In genomic region chr2:217070043-217070430, GRCh38 we compare ENCODE assay signal across 16 cellular contexts.
DNase-seq lines count a peak whose midpoint lies in the region; ATAC-seq and TF ChIP-seq lines count a peak whose summit lies in the region.
"Had no signal": no experiment of that assay in that cellular context is flagged by ENCODE, and none has a peak within 500 bp of the region (broad histone marks: within the 10 kb centered on the region; RNA-seq: fewer than 3 reads in every experiment).

No MANE protein-coding gene starts in this region.

- H2BK12ac ChIP-seq in neuronal stem cell (ENCODE audit: low read length): no peak overlapping the region

- DNase-seq in ELF-1 (ENCODE audit: low read depth, low spot score): peak; percentile 24
- peak; percentile 35 for DNase-seq in coronary artery (ENCODE audit: low spot score)
- DNase-seq in mesothelial cell of epicardium (ENCODE audit: low spot score in 2 of 2, unreplicated experiment in 2 of 2): no peak
- DNase-seq in neuronal stem cell (ENCODE audit: low spot score): no peak
- DNase-seq in occipital lobe (lab: John Stamatoyannopoulos, UW): no peak
- no peak for DNase-seq in NCI-H2171 treated with DMSO at 0.1 percent for 48 hours (lab: John Stamatoyannopoulos, UW)
- DNase-seq in NCI-H446 treated with DMSO at 0.1 percent for 48 hours (lab: John Stamatoyannopoulos, UW): no peak
- DNase-seq: 8988T; CD4-positive, alpha-beta memory T cell; DMS153; DMS79; GF-D8 had no signal

- H3K18ac ChIP-seq in neuronal stem cell (ENCODE audit: low read length): peak overlapping the region; percentile 54

- H4K91ac ChIP-seq in neuronal stem cell (ENCODE audit: low read depth, low read length, poor library complexity): no peak overlapping the region

- no peak overlapping the region for H3K23ac ChIP-seq in neuronal stem cell (ENCODE audit: low read depth, low read length, poor library complexity)

- peak overlapping the region; percentile 26 for H3K27ac Mint-ChIP-seq in mesothelial cell of epicardium
- H3K27ac Mint-ChIP-seq: CD14-positive monocyte; CD4-positive, alpha-beta memory T cell; H9 had no signal

- H3K4me2 ChIP-seq in neuronal stem cell (ENCODE audit: insufficient read depth, low read length, poor library complexity, severe bottlenecking): no peak overlapping the region
- H3K4me2 ChIP-seq: BLaER1 had no signal

- no peak overlapping the region for H3K14ac ChIP-seq in neuronal stem cell (ENCODE audit: low read length)

- no peaks in the 10 kb centered on the region for H3K27me3 ChIP-seq in neuronal stem cell (ENCODE audit: control insufficient read depth in 3 of 3, insufficient read depth in 3 of 3, low read depth in 1 of 3, low read length in 3 of 3)
- H3K27me3 ChIP-seq: BLaER1 had no signal

- no CpG with 5 or more reads among the region's 9 CpGs for WGBS in neuronal stem cell (ENCODE audit: extremely low coverage in 2 of 2, insufficient read length in 2 of 2, insufficient replicate concordance in 1 of 2), 2 donors

- peaks cover under 1 to 3% of the 10 kb centered on the region in 2 donors for H3K4me1 ChIP-seq in neuronal stem cell (ENCODE audit: control insufficient read depth in 2 of 2, insufficient read depth in 1 of 2, low read depth in 1 of 2, low read length in 2 of 2)
- H3K4me1 ChIP-seq: BLaER1 had no signal

- H3K4ac ChIP-seq in neuronal stem cell (ENCODE audit: low read length): no peak overlapping the region

- no peak for ATAC-seq in activated CD4-positive, CD25-positive, alpha-beta regulatory T cell treated with anti-CD3 and anti-CD28 coated beads, Interleukin-2, amount 50 U/mL, for 24 hours

- no peak overlapping the region for H2BK120ac ChIP-seq in neuronal stem cell (ENCODE audit: low read depth, low read length)

- no peaks in the 10 kb centered on the region for H3K79me1 ChIP-seq in neuronal stem cell (ENCODE audit: low read depth, low read length)

- H2AK5ac ChIP-seq in neuronal stem cell (ENCODE audit: low read depth, low read length): peak overlapping the region; percentile 72

- no peak overlapping the region for H2BK15ac ChIP-seq in neuronal stem cell (ENCODE audit: low read length)

- no peaks in the 10 kb centered on the region for H3K27me3 Mint-ChIP-seq in mesothelial cell of epicardium (ENCODE audit: low read depth)

- TF ChIP-seq CTCF in coronary artery (IDR thresholded peaks at IDR 0.05) (no peak), mesothelial cell of epicardium (IDR thresholded peaks at IDR 0.05; ENCODE audit: unreplicated experiment) (no peak)

- H3K36me3 Mint-ChIP-seq in mesothelial cell of epicardium: peaks cover 4% of the 10 kb centered on the region
- H3K36me3 Mint-ChIP-seq: CD14-positive monocyte; CD4-positive, alpha-beta memory T cell had no signal

- H3K4me3 Mint-ChIP-seq in mesothelial cell of epicardium: no peak overlapping the region
- H3K4me3 Mint-ChIP-seq: CD14-positive monocyte; CD4-positive, alpha-beta memory T cell; H9 had no signal

- no peak overlapping the region for H4K8ac ChIP-seq in neuronal stem cell (ENCODE audit: low read depth, low read length)

- H3K27ac ChIP-seq in coronary artery (no peak overlapping the region), neuronal stem cell (replicated peaks; ENCODE audit: low read length) (peak overlapping the region; percentile 12)
- H3K27ac ChIP-seq: BLaER1 had no signal

- H3K36me3 ChIP-seq in neuronal stem cell (replicated peaks in 1 of 2; ENCODE audit: control insufficient read depth in 2 of 2, insufficient read depth in 2 of 2, low read length in 2 of 2): peaks cover 0 to 3% of the 10 kb centered on the region in 2 donors
- H3K36me3 ChIP-seq: BLaER1 had no signal

- H3K4me1 Mint-ChIP-seq in mesothelial cell of epicardium: peaks cover 5% of the 10 kb centered on the region
- H3K4me1 Mint-ChIP-seq: CD4-positive, alpha-beta memory T cell; H9 had no signal

- peak overlapping the region; percentile 57 for H2BK5ac ChIP-seq in neuronal stem cell (ENCODE audit: low read length)

- peaks cover 12% of the 10 kb centered on the region in 2 donors for H3K9me3 ChIP-seq in neuronal stem cell (replicated peaks in 1 of 2; ENCODE audit: control insufficient read depth in 2 of 2, insufficient read depth in 1 of 2, low read depth in 1 of 2, low read length in 2 of 2)

- H2AFZ ChIP-seq in neuronal stem cell (ENCODE audit: low read length): peak overlapping the region; percentile 30

- H3K9me3 Mint-ChIP-seq in mesothelial cell of epicardium: peaks cover 12% of the 10 kb centered on the region

- no peak overlapping the region for H3K9ac ChIP-seq in neuronal stem cell (ENCODE audit: low read depth, low read length, poor library complexity)
- H3K9ac ChIP-seq: BLaER1 had no signal

- no peak overlapping the region for H3K4me3 ChIP-seq in coronary artery
- no peak overlapping the region for H3K4me3 ChIP-seq in neuronal stem cell (ENCODE audit: low read length in 2 of 2)
- H3K4me3 ChIP-seq: BLaER1 had no signal

Comparison
In these comparisons a context has a peak if more than half of its experiments do, and no peak if none do; other contexts are left out.
1. DNase-seq: peak in ELF-1 (single experiment) and coronary artery (single experiment); none in mesothelial cell of epicardium (0 of 2), neuronal stem cell (single experiment), occipital lobe (single experiment), NCI-H2171 treated with DMSO at 0.1 percent for 48 hours (single experiment) and NCI-H446 treated with DMSO at 0.1 percent for 48 hours (single experiment).